Comparison of ENCODE assay signal across 27 cellular contexts in the genomic region with DNA sequence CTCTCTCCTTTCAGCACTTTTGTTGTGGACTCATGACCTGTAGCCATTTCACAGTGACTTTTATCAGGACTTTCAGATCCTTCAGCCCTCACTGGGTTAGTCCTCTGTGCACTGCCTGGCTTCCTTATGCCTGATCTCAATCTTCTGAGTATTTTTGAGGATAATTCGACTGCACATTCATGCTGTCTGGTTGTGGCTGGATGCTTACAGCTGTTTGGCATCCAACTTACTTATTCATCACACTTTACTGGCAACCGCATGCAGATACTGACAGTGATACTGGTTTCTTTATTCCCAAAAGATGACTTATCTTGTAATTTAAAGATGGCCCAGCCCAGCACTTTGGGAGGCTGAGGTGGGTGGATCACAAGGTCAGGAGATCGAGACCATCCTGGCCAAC.
"Had no signal": no experiment of that assay in that cellular context is flagged by ENCODE, and none has a peak within 500 bp of the region (broad histone marks: within the 10 kb centered on the region; RNA-seq: fewer than 3 reads in every experiment).

No MANE protein-coding gene starts in this region.

- H3K9me3 Mint-ChIP-seq: activated CD4-positive, alpha-beta memory T cell treated with anti-CD3 and anti-CD28 coated beads, Interleukin-2, amount 10 ng/mL, durations not matched to agents 7 days and 5 days; activated naive CD8-positive, alpha-beta T cell treated with anti-CD3 and anti-CD28 coated beads, Interleukin-2, amount 50 U/mL, for 24 hours; activated T-cell treated with anti-CD3 and anti-CD28 coated beads, Interleukin-2, amount 50 U/mL, for 24 hours had no signal

- H3K79me2 ChIP-seq: parathyroid adenoma had no signal

- H3K36me3 Mint-ChIP-seq: activated naive CD4-positive, alpha-beta T cell treated with anti-CD3 and anti-CD28 coated beads, Interleukin-2, amount 10 ng/mL, durations not matched to agents 7 days and 5 days; immature natural killer cell; mesothelial cell of epicardium; naive thymus-derived CD4-positive, alpha-beta T cell had no signal

- H3K4me1 Mint-ChIP-seq: activated CD4-positive, alpha-beta memory T cell treated with anti-CD3 and anti-CD28 coated beads, Interleukin-2, amount 10 ng/mL, durations not matched to agents 7 days and 5 days; activated naive CD4-positive, alpha-beta T cell treated with anti-CD3 and anti-CD28 coated beads, Interleukin-2, amount 10 ng/mL, durations not matched to agents 7 days and 5 days; immature natural killer cell; naive thymus-derived CD4-positive, alpha-beta T cell; neural crest cell; T-helper 17 cell had no signal

- H3K4me3 ChIP-seq: colonic mucosa, esophagus squamous epithelium, gastroesophageal sphincter, thoracic aorta had no signal

- DNase-seq: activated CD4-positive, alpha-beta memory T cell treated with anti-CD3 and anti-CD28 coated beads, Interleukin-2, amount 10 ng/mL, durations not matched to agents 7 days and 5 days; activated CD4-positive, alpha-beta T cell treated with anti-CD3 and anti-CD28 coated beads for 48 hours; activated CD8-positive, alpha-beta memory T cell treated with anti-CD3 and anti-CD28 coated beads, Interleukin-2, amount 50 U/mL, for 48 hours; activated gamma-delta T cell; activated naive CD4-positive, alpha-beta T cell treated with anti-CD3 and anti-CD28 coated beads, Interleukin-2, amount 10 ng/mL, durations not matched to agents 7 days and 5 days; activated naive CD8-positive, alpha-beta T cell treated with anti-CD3 and anti-CD28 coated beads, Interleukin-2, amount 50 U/mL, for 24 hours; activated T-cell treated with anti-CD3 and anti-CD28 coated beads, Interleukin-2, amount 50 U/mL, for 24 hours; colonic mucosa; effector CD8-positive, alpha-beta T cell; esophagus squamous epithelium; hypothalamus; immature natural killer cell; naive thymus-derived CD4-positive, alpha-beta T cell; nucleus accumbens; stimulated activated CD4-positive, alpha-beta T cell treated with anti-CD3 and anti-CD28 coated beads, Interleukin-2, amount 100 ng/mL, for 48 hours; stimulated activated naive CD8-positive, alpha-beta T cell treated with anti-CD3 and anti-CD28 coated beads, Interleukin-15, Interleukin-2, amounts not matched to agents 100 U/mL and 50 U/mL, for 24 hours; T-helper 17 cell; T1000; WERI-Rb-1 had no signal

- H3K4me1 ChIP-seq: colonic mucosa, esophagus squamous epithelium, gastroesophageal sphincter, parathyroid adenoma had no signal

- H3K27me3 ChIP-seq: colonic mucosa, esophagus squamous epithelium, gastroesophageal sphincter had no signal

- H3K27me3 Mint-ChIP-seq: activated naive CD4-positive, alpha-beta T cell treated with anti-CD3 and anti-CD28 coated beads, Interleukin-2, amount 10 ng/mL, durations not matched to agents 7 days and 5 days; activated T-cell treated with anti-CD3 and anti-CD28 coated beads, Interleukin-2, amount 50 U/mL, for 24 hours had no signal

- H3K27ac Mint-ChIP-seq: activated CD4-positive, alpha-beta memory T cell treated with anti-CD3 and anti-CD28 coated beads, Interleukin-2, amount 10 ng/mL, durations not matched to agents 7 days and 5 days; activated naive CD4-positive, alpha-beta T cell treated with anti-CD3 and anti-CD28 coated beads, Interleukin-2, amount 10 ng/mL, durations not matched to agents 7 days and 5 days; activated naive CD8-positive, alpha-beta T cell treated with anti-CD3 and anti-CD28 coated beads, Interleukin-2, amount 50 U/mL, for 24 hours; activated T-cell treated with anti-CD3 and anti-CD28 coated beads, Interleukin-2, amount 50 U/mL, for 24 hours; immature natural killer cell; mesothelial cell of epicardium; naive thymus-derived CD4-positive, alpha-beta T cell; T-helper 17 cell had no signal

- H3K36me3 ChIP-seq: colonic mucosa, esophagus squamous epithelium, gastroesophageal sphincter, thoracic aorta had no signal

- H3K27ac ChIP-seq: colonic mucosa, epithelial cell of prostate, esophagus squamous epithelium, gastroesophageal sphincter, parathyroid adenoma, thoracic aorta, WERI-Rb-1 had no signal

- ATAC-seq: activated CD4-positive, CD25-positive, alpha-beta regulatory T cell treated with anti-CD3 and anti-CD28 coated beads, Interleukin-2, amount 50 U/mL, for 24 hours; activated naive CD8-positive, alpha-beta T cell treated with anti-CD3 and anti-CD28 coated beads, Interleukin-2, amount 50 U/mL, for 24 hours; gastroesophageal sphincter; naive thymus-derived CD4-positive, alpha-beta T cell; right cardiac atrium; stimulated activated naive CD8-positive, alpha-beta T cell treated with anti-CD3 and anti-CD28 coated beads, Interleukin-15, Interleukin-2, amounts not matched to agents 100 U/mL and 50 U/mL, for 24 hours; T-helper 17 cell had no signal

- H2AFZ ChIP-seq: parathyroid adenoma had no signal

- H3K9ac ChIP-seq: parathyroid adenoma had no signal

- H3K9me3 ChIP-seq: colonic mucosa, esophagus squamous epithelium, gastroesophageal sphincter, thoracic aorta had no signal

- H3K4me3 Mint-ChIP-seq: activated CD4-positive, alpha-beta memory T cell treated with anti-CD3 and anti-CD28 coated beads, Interleukin-2, amount 10 ng/mL, durations not matched to agents 7 days and 5 days; activated naive CD4-positive, alpha-beta T cell treated with anti-CD3 and anti-CD28 coated beads, Interleukin-2, amount 10 ng/mL, durations not matched to agents 7 days and 5 days; activated naive CD8-positive, alpha-beta T cell treated with anti-CD3 and anti-CD28 coated beads, Interleukin-2, amount 50 U/mL, for 24 hours; activated T-cell treated with anti-CD3 and anti-CD28 coated beads, Interleukin-2, amount 50 U/mL, for 24 hours; immature natural killer cell; mesothelial cell of epicardium; naive thymus-derived CD4-positive, alpha-beta T cell; neural crest cell; T-helper 17 cell had no signal
